In genomic region chr6:7545509-7546369, GRCh38 we compare ENCODE assay signal across 19 cellular contexts. TPM values are rescaled to one million over a fixed set of nuclear protein-coding genes. Genes with fewer than 3 reads are reported as not detected.
A peak's percentile ranks its signal among the peaks of the same experiment; 100 is the strongest.
DNase-seq lines count a peak whose midpoint lies in the region; ATAC-seq and TF ChIP-seq lines count a peak whose summit lies in the region.
"Had no signal": no experiment of that assay in that cellular context is flagged by ENCODE, and none has a peak within 500 bp of the region (broad histone marks: within the 10 kb centered on the region; RNA-seq: fewer than 3 reads in every experiment).

No MANE protein-coding gene starts in this region.

- peaks cover 0 to 81% (median 27%) of the 10 kb centered on the region in 9 donors for H3K27me3 ChIP-seq in heart left ventricle
- H3K27me3 ChIP-seq in colonic mucosa = no peaks in the 10 kb centered on the region
- peaks cover 3% of the 10 kb centered on the region for H3K27me3 ChIP-seq in vagina

- H3K36me3 ChIP-seq in heart left ventricle (no peaks in the 10 kb centered on the region), colonic mucosa (no peaks in the 10 kb centered on the region), mesodermal cell (ENCODE audit: control insufficient read depth, insufficient read depth, low read length) (peaks cover 21% of the 10 kb centered on the region), vagina (no peaks in the 10 kb centered on the region)

- H3K9ac ChIP-seq in colonic mucosa (ENCODE audit: low read depth in 2 of 2, low read length in 2 of 2) = peak overlapping the region in 1 of 2 donors; percentile 61

- H3K4me1 ChIP-seq in heart left ventricle (peaks cover 0 to 30% (median 5%) of the 10 kb centered on the region in 12 donors), colonic mucosa (no peaks in the 10 kb centered on the region), mesodermal cell (ENCODE audit: control insufficient read depth, insufficient read depth, low read length, poor library complexity, severe bottlenecking) (peaks cover 12% of the 10 kb centered on the region), vagina (peaks cover 24% of the 10 kb centered on the region)

- 57 to 67% (median 62%) methylated on average over 15 of the region's 15 CpGs for WGBS in heart left ventricle, 4 donors
- 83 to 87% methylated on average over 13 to 14 of the region's 15 CpGs for WGBS in mesodermal cell (ENCODE audit: insufficient coverage in 2 of 2), 2 experiments

- DNase-seq in heart left ventricle (no peak), Right ventricle myocardium superior (no peak), colonic mucosa (peak; percentile 39), vagina (ENCODE audit: extremely low spot score in 2 of 2) (no peak), ureter (ENCODE audit: low spot score) (no peak)
- DNase-seq in stimulated activated naive CD8-positive, alpha-beta T cell treated with anti-CD3 and anti-CD28 coated beads, Interleukin-15, Interleukin-2, amounts not matched to agents 100 U/mL and 50 U/mL, for 24 hours = no peak
- DNase-seq: activated CD4-positive, alpha-beta T cell treated with anti-CD3 and anti-CD28 coated beads, Interleukin-2, amount 10 ng/mL, durations not matched to agents 7 days and 5 days; activated T-cell treated with anti-CD3 and anti-CD28 coated beads, Interleukin-2, amount 50 U/mL, for 24 hours; amniotic stem cell; CD4-positive, alpha-beta T cell; foreskin fibroblast; GDM1; Karpas-422; NCI-H1694; NCI-H524; stimulated activated naive CD4-positive, alpha-beta T cell treated with Interleukin-2 at 50 U/mL for 16 hours; T-helper 2 cell had no signal

- H3K9me3 ChIP-seq in heart left ventricle = no peaks in the 10 kb centered on the region
- no peaks in the 10 kb centered on the region for H3K9me3 ChIP-seq in colonic mucosa
- H3K9me3 ChIP-seq in mesodermal cell (ENCODE audit: control insufficient read depth, low read length) = no peaks in the 10 kb centered on the region
- H3K9me3 ChIP-seq in vagina = no peaks in the 10 kb centered on the region

- peak overlapping the region in 11 of 12 donors; percentile 7 to 97 (median 90) for H3K27ac ChIP-seq in heart left ventricle
- peak overlapping the region; percentile 90 for H3K27ac ChIP-seq in colonic mucosa
- peak overlapping the region; percentile 59 for H3K27ac ChIP-seq in mesodermal cell (ENCODE audit: low read depth, low read length, severe bottlenecking)
- H3K27ac ChIP-seq in vagina = peak overlapping the region; percentile 89

- intact Hi-C loops in heart left ventricle (cut with DNase I) = no loop called here
- intact Hi-C loops in Right ventricle myocardium superior (cut with DNase I) = no loop called here
- intact Hi-C loops in colonic mucosa (cut with DNase I) = no loop called here
- intact Hi-C loops in vagina (cut with DNase I) = no loop called here

- no peak for TF ChIP-seq CTCF in heart left ventricle (IDR thresholded peaks at IDR 0.05)
- no peak for TF ChIP-seq CTCF in colonic mucosa (IDR thresholded peaks at IDR 0.05)
- no peak for TF ChIP-seq CTCF in vagina (IDR thresholded peaks at IDR 0.05)

- TF ChIP-seq POLR2A in heart left ventricle (IDR thresholded peaks at IDR 0.05) (no peak), vagina (IDR thresholded peaks at IDR 0.05) (no peak)

- peak overlapping the region in 6 of 12 donors; percentile 3 to 69 (median 10) for H3K4me3 ChIP-seq in heart left ventricle
- no peak overlapping the region for H3K4me3 ChIP-seq in colonic mucosa
- no peak overlapping the region for H3K4me3 ChIP-seq in mesodermal cell (ENCODE audit: extremely low read depth, insufficient read depth, low read length, poor library complexity, severe bottlenecking)
- H3K4me3 ChIP-seq in vagina = peak overlapping the region in 1 of 2 donors; percentile 61

- ATAC-seq in heart left ventricle (no peak), Right ventricle myocardium superior (ENCODE audit: poor library complexity) (no peak), HG03354 (IDR thresholded peaks at IDR 0.05; ENCODE audit: poor library complexity, severe bottlenecking, unreplicated experiment) (no peak)
- ATAC-seq in stimulated activated naive CD8-positive, alpha-beta T cell treated with anti-CD3 and anti-CD28 coated beads, Interleukin-15, Interleukin-2, amounts not matched to agents 100 U/mL and 50 U/mL, for 24 hours = no peak

RNA-seq across cellular contexts. Expression of gene DSP, which starts 4.3 kb away (rescaled TPM):
- total RNA-seq in heart left ventricle (100 to 1,000 TPM; 238 to 373 (median 337) TPM), Right ventricle myocardium superior (350 TPM), colonic mucosa (100 to 1,000 TPM; 201 to 250 TPM), vagina (802 TPM), ureter (67.6 TPM)
- 100 to 1,000 TPM in 1 of 2 donors, 10 to 100 TPM in 1; 81.9 to 130 TPM for polyA plus RNA-seq in heart left ventricle
- polyA plus RNA-seq in mesodermal cell (2013, experiment 1 of 2) = 87.0 TPM
- polyA plus RNA-seq in mesodermal cell (2013, experiment 2 of 2) = 102 TPM

RNA-seq across cellular contexts. Expression of gene SNRNP48, which starts 44.3 kb away (rescaled TPM):
- total RNA-seq in heart left ventricle (10 to 100 TPM in 7 of 9 donors, 1 to 10 TPM in 2; 8.2 to 25.8 (median 13.3) TPM), Right ventricle myocardium superior (17.5 TPM), colonic mucosa (10 to 100 TPM; 13.8 to 14.6 TPM), vagina (9.6 TPM), ureter (12.2 TPM)
- polyA plus RNA-seq in heart left ventricle = 10 to 100 TPM in 1 of 2 donors, 1 to 10 TPM in 1; 9.0 to 20.4 TPM
- polyA plus RNA-seq in mesodermal cell (2013, experiment 1 of 2) = 22.7 TPM
- 25.9 TPM for polyA plus RNA-seq in mesodermal cell (2013, experiment 2 of 2)
